1 cellular context compared by ENCODE assay signal in the genomic region with DNA sequence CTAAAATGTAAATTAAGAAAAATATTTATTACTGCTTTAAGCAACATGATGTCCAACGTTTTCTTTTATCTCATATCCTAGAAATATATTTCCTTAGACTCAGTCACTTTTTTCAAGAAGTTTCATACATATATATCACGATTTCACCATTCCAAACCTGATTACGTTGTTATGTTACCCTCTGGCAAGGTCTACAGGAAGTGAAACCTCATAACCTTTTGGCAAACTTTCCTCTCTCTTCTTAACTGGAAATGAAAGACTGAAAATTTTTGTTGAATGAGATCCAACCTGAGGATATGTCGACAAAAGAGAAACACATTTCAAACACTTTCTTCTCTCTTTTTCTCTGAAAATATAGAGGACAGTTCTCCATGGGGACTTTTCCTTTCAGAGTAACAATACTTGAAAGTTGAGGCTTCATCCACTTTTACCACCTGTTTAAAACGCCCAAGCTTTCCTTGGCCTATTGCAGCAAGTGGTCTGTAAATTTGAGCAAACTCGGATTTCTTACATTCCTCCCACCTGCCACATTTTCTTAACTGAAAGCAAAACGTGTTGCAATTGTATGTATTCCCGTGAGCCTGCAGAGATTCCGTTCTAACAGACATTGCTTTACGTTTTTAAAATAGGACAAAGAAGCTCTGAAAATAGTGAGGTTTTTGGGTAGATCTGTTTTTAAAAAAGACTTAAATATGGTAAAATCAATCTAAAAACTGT.
A peak's percentile ranks its signal among the peaks of the same experiment; 100 is the strongest.
TF ChIP-seq lines count a peak whose summit lies in the region.

No MANE protein-coding gene starts in this region.

TF ChIP-seq in K562, 482 proteins besides CTCF, POLR2A, EP300 and RAD21:
- no peak for TF ChIP-seq NR2C2 (CRISPR knock-in tag; IDR thresholded peaks at IDR 0.05)
- peak; percentile 37; the same call in 1 of the 2 replicates for TF ChIP-seq NR2C2 (tag; IDR thresholded peaks at IDR 0.05)
- no peak for TF ChIP-seq ZNF121 (CRISPR knock-in tag; conservative IDR thresholded peaks at IDR 0.05)
- TF ChIP-seq SP1 (CRISPR knock-in tag; IDR thresholded peaks at IDR 0.05): no peak
- TF ChIP-seq RHOXF2B (CRISPR knock-in tag; conservative IDR thresholded peaks at IDR 0.05): no peak
